Comparison of ENCODE assay signal across 9 cellular contexts in the genomic region with DNA sequence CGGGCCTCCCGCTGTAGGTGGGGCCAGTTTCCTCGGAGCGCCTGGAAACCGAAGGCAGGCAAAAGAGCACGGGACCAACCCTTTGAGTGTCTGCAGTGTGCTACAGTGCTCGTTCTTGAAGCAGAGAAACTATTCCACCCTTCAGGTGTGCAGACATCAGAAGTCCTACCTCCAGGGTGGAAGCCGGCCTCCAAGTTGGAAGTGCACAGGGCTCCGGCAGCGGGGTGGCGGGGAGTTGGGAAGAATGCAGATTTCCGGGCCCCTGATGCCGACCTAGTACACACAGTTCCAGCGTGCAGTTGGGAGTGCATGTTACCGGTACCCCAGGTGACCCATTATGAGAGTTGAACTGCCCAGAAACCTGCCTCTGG. TPM values are rescaled to one million over a fixed set of nuclear protein-coding genes. Genes with fewer than 3 reads are reported as not detected.
A peak's percentile ranks its signal among the peaks of the same experiment; 100 is the strongest.
DNase-seq lines count a peak whose midpoint lies in the region; ATAC-seq and TF ChIP-seq lines count a peak whose summit lies in the region.
"Had no signal": no experiment of that assay in that cellular context is flagged by ENCODE, and none has a peak within 500 bp of the region (broad histone marks: within the 10 kb centered on the region; RNA-seq: fewer than 3 reads in every experiment).

No MANE protein-coding gene starts in this region.

- ATAC-seq in DND-41 (ENCODE audit: insufficient read depth, low read depth) (no peak), Panc1 (no peak), HG03025 (IDR thresholded peaks at IDR 0.05; ENCODE audit: low FRiP score, unreplicated experiment) (no peak), HG03457 (IDR thresholded peaks at IDR 0.05; ENCODE audit: unreplicated experiment) (no peak)
- ATAC-seq: activated CD4-positive, CD25-positive, alpha-beta regulatory T cell treated with anti-CD3 and anti-CD28 coated beads, Interleukin-2, amount 50 U/mL, for 24 hours had no signal

- H3K9me3 ChIP-seq in DND-41 (ENCODE audit: insufficient read depth, low read length, severe bottlenecking) (no peaks in the 10 kb centered on the region), Panc1 (ENCODE audit: control insufficient read depth, insufficient read depth, low read depth, low read length) (no peaks in the 10 kb centered on the region), esophagus (ENCODE audit: control insufficient read depth in 2 of 2, insufficient read depth in 1 of 2, low read depth in 1 of 2, low read length in 1 of 2) (no peaks in the 10 kb centered on the region)

- DNase-seq in DND-41 (no peak), Panc1 (ENCODE audit: low read depth, low spot score) (no peak), progenitor cell of endocrine pancreas (ENCODE audit: low spot score, unreplicated experiment) (no peak), medulla oblongata (ENCODE audit: extremely low spot score) (no peak), iPS-NIHi11 (ENCODE audit: low spot score) (no peak)

- H3K4me3 ChIP-seq in DND-41 (ENCODE audit: low read depth in 1 of 2, low read length in 2 of 2) (peak overlapping the region in 1 of 2 experiments; percentile 72; a peak in 2 of 4 replicates), Panc1 (ENCODE audit: low read depth in 2 of 2, low read length in 2 of 2) (peak overlapping the region; percentile 77 to 79), esophagus (ENCODE audit: low read depth in 1 of 2, low read length in 2 of 2) (peak overlapping the region; percentile 78 to 84)

- no peaks in the 10 kb centered on the region for H3K27me3 ChIP-seq in DND-41 (ENCODE audit: insufficient read depth, low read length, poor library complexity)
- no peaks in the 10 kb centered on the region for H3K27me3 ChIP-seq in Panc1 (ENCODE audit: control insufficient read depth, insufficient read depth, low read length)
- H3K27me3 ChIP-seq in esophagus (ENCODE audit: control insufficient read depth in 1 of 2, insufficient read depth in 2 of 2, low read length in 2 of 2) = no peaks in the 10 kb centered on the region

- WGBS in esophagus, 2 donors = 26 to 42% methylated on average over 15 of the region's 15 CpGs

- H3K36me3 ChIP-seq in DND-41 (ENCODE audit: insufficient read depth, low read length) = peaks cover 34% of the 10 kb centered on the region
- no peaks in the 10 kb centered on the region for H3K36me3 ChIP-seq in Panc1 (ENCODE audit: control insufficient read depth, insufficient read depth, low read length)
- peaks cover 0 to 2% of the 10 kb centered on the region in 2 donors for H3K36me3 ChIP-seq in esophagus (ENCODE audit: control insufficient read depth in 2 of 2, insufficient read depth in 2 of 2, low read length in 1 of 2)

- in situ Hi-C loops in Panc1 (cut with HindIII; ENCODE audit: low pct_unique_long_range_greater_than_20kb, low sequenced_read_pairs) = no loop called here

- peak overlapping the region; percentile 52 for H3K27ac Mint-ChIP-seq in progenitor cell of endocrine pancreas

- POLR2A ChIA-PET in Panc1 (lab: Charles Lee) = no interaction called here

- peak overlapping the region; percentile 90 for H3K4me3 Mint-ChIP-seq in progenitor cell of endocrine pancreas (ENCODE audit: low read depth)

- H3K9ac ChIP-seq in DND-41 (ENCODE audit: low read depth, low read length) = peak overlapping the region; percentile 88

- peaks cover 31% of the 10 kb centered on the region for H3K4me1 Mint-ChIP-seq in progenitor cell of endocrine pancreas (ENCODE audit: low read depth)

- H4K20me1 ChIP-seq in DND-41 (ENCODE audit: insufficient read depth, low read length) = peaks cover 63% of the 10 kb centered on the region

- no peaks in the 10 kb centered on the region for H3K9me3 Mint-ChIP-seq in progenitor cell of endocrine pancreas (ENCODE audit: low read depth)

- peaks cover 74% of the 10 kb centered on the region for H3K79me2 ChIP-seq in DND-41 (ENCODE audit: insufficient read depth, low read length)

- TF ChIP-seq CTCF in DND-41 (IDR thresholded peaks at IDR 0.05; ENCODE audit: borderline replicate concordance, extremely low read depth, low read length, poor library complexity, severe bottlenecking) (no peak), Panc1 (IDR thresholded peaks at IDR 0.05) (no peak), progenitor cell of endocrine pancreas (IDR thresholded peaks at IDR 0.05; ENCODE audit: unreplicated experiment) (no peak)

- H3K4me1 ChIP-seq in DND-41 (ENCODE audit: insufficient read depth, low read length) = peaks cover 62% of the 10 kb centered on the region
- H3K4me1 ChIP-seq in Panc1 (ENCODE audit: control insufficient read depth, insufficient read depth, low read length) = peaks cover 21% of the 10 kb centered on the region
- H3K4me1 ChIP-seq in esophagus (ENCODE audit: control insufficient read depth in 2 of 2, insufficient read depth in 2 of 2, low read length in 1 of 2) = peaks cover 13 to 14% of the 10 kb centered on the region in 2 donors

- BruUV-seq in Panc1 (replicated peaks; lab: Mats Ljungman, UMichigan) = no TSS peak

- CTCF ChIA-PET in Panc1 (lab: Charles Lee) = no interaction called here

- H2AFZ ChIP-seq in DND-41 (ENCODE audit: low read depth, low read length) = no peak overlapping the region

- H3K4me2 ChIP-seq in DND-41 (ENCODE audit: insufficient read depth, low read length) = peak overlapping the region; percentile 81

- intact Hi-C loops in Panc1 (cut with micrococcal nuclease; ENCODE audit: unreplicated experiment) = loop anchor here (10.0 kb wide), 1 partner anchor 115 kb away; no protein-coding TSS in a partner anchor

- H3K27ac ChIP-seq in DND-41 (ENCODE audit: low read length) (peak overlapping the region; percentile 12; the same call in 1 of the 2 replicates), Panc1 (ENCODE audit: low read length) (no peak overlapping the region), esophagus (ENCODE audit: low read depth in 2 of 2, low read length in 1 of 2) (peak overlapping the region; percentile 48 to 99)

- peaks cover 3% of the 10 kb centered on the region for H3K27me3 Mint-ChIP-seq in progenitor cell of endocrine pancreas

- no peaks in the 10 kb centered on the region for H3K36me3 Mint-ChIP-seq in progenitor cell of endocrine pancreas (ENCODE audit: insufficient read depth)

RNA-seq across cellular contexts. Expression of a gene that starts 3.0 kb away (rescaled TPM):
- total RNA-seq in Panc1 (2021; ENCODE audit: unreplicated experiment) (78.6 TPM), progenitor cell of endocrine pancreas (26.9 and 34.0 TPM in 2 replicates)
- 91.5 TPM for polyA plus RNA-seq in Panc1 (2012; ENCODE audit: insufficient read length)
- polyA plus RNA-seq in esophagus = 10 to 100 TPM in 1 of 2 donors, 1 to 10 TPM in 1; 9.0 to 20.9 TPM
